In the genomic region with DNA sequence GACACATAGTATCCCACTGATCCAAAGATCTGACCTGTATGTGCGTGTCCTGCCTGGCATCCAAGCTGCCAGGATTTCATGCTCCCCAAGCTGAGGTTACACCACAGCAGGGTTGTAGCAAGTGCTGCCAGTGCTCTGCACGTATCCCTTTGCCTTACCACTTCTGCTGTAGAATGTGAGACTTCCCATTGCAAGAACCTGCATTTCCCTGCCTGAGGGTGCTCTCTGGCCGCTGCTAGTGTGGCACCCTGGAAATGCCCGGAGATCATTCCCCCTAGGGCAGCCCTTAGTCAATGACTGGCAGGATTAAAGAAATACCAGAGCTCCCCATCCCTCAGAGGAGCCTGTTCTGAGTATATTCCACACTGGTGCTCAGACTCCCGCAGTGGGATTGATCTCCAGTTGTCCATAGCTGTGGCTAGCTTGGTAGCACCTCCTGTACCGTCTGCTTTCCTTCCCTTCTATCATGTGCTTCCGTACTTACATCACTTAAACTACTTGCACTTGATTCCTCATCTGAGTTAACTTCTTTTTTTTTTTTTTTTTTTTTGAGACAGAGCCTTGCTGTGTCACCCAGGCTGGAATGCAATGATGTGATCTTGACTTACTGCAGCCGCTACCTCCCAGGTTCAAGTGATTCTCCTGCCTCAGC, we compare ENCODE assay signal across 17 cellular contexts.
DNase-seq lines count a peak whose midpoint lies in the region; ATAC-seq and TF ChIP-seq lines count a peak whose summit lies in the region.
"Had no signal": no experiment of that assay in that cellular context is flagged by ENCODE, and none has a peak within 500 bp of the region (broad histone marks: within the 10 kb centered on the region; RNA-seq: fewer than 3 reads in every experiment).

No MANE protein-coding gene starts in this region.

- no peak overlapping the region for H3K4me3 Mint-ChIP-seq in T-helper 17 cell
- H3K4me3 Mint-ChIP-seq: activated CD4-positive, alpha-beta memory T cell treated with anti-CD3 and anti-CD28 coated beads for 36 hours; activated T-helper 17 cell treated with anti-CD3 and anti-CD28 coated beads, Interleukin-2, amount 50 U/mL, for 72 hours; effector memory CD8-positive, alpha-beta T cell had no signal

- WGBS in smooth muscle cell (ENCODE audit: low lambda C conversion rate), result 72% methylated on average over 8 of the region's 8 CpGs

- ATAC-seq in T-helper 17 cell (no peak), GM19324 (IDR thresholded peaks at IDR 0.05; ENCODE audit: low FRiP score, unreplicated experiment) (no peak)
- ATAC-seq: activated T-helper 17 cell treated with anti-CD3 and anti-CD28 coated beads, Interleukin-2, amount 50 U/mL, for 72 hours; effector memory CD8-positive, alpha-beta T cell had no signal

- H3K36me3 ChIP-seq in kidney epithelial cell (ENCODE audit: control insufficient read depth, insufficient read depth, low read length) (no peaks in the 10 kb centered on the region), smooth muscle cell (ENCODE audit: low read depth) (no peaks in the 10 kb centered on the region)
- H3K36me3 ChIP-seq: heart left ventricle, thoracic aorta had no signal

- peak; percentile 53 for DNase-seq in NOMO-1 treated with DMSO at 0.1 percent for 48 hours (lab: John Stamatoyannopoulos, UW; ENCODE audit: unreplicated experiment)
- DNase-seq in NOMO-1 treated with dmso at 0.1 percent for 144 hours (lab: John Stamatoyannopoulos, UW; ENCODE audit: unreplicated experiment), result no peak
- no peak for DNase-seq in T-helper 17 cell
- peak; percentile 82 for DNase-seq in kidney epithelial cell (ENCODE audit: low read depth)
- no peak for DNase-seq in smooth muscle cell (lab: John Stamatoyannopoulos, UW; ENCODE audit: unreplicated experiment)
- no peak for DNase-seq in NCI-H510A treated with DMSO at 0.1 percent for 48 hours (lab: John Stamatoyannopoulos, UW)
- DNase-seq in anterior cingulate cortex (lab: John Stamatoyannopoulos, UW), result no peak
- DNase-seq: 8988T; activated CD4-positive, alpha-beta memory T cell treated with anti-CD3 and anti-CD28 coated beads for 36 hours; Caco-2; effector memory CD8-positive, alpha-beta T cell; heart left ventricle; NCI-H1417 had no signal

- no peaks in the 10 kb centered on the region for H3K79me2 ChIP-seq in smooth muscle cell (ENCODE audit: low read depth)

- H3K4me3 ChIP-seq in kidney epithelial cell (ENCODE audit: low read depth, low read length), result no peak overlapping the region
- no peak overlapping the region for H3K4me3 ChIP-seq in smooth muscle cell
- H3K4me3 ChIP-seq: heart left ventricle, lung, thoracic aorta had no signal

- H3K9ac ChIP-seq in smooth muscle cell (ENCODE audit: low read depth), result no peak overlapping the region

- peak overlapping the region; percentile 37 for H3K27ac Mint-ChIP-seq in T-helper 17 cell
- H3K27ac Mint-ChIP-seq: activated CD4-positive, alpha-beta memory T cell treated with anti-CD3 and anti-CD28 coated beads for 36 hours; activated T-helper 17 cell treated with anti-CD3 and anti-CD28 coated beads, Interleukin-2, amount 50 U/mL, for 72 hours; effector memory CD8-positive, alpha-beta T cell had no signal

- H3K4me2 ChIP-seq in smooth muscle cell, result no peak overlapping the region

- H3K27me3 Mint-ChIP-seq in T-helper 17 cell, result peaks cover 13% of the 10 kb centered on the region

- peak overlapping the region; percentile 33 for H3K27ac ChIP-seq in smooth muscle cell (ENCODE audit: low read depth)

- no peaks in the 10 kb centered on the region for H3K4me1 Mint-ChIP-seq in T-helper 17 cell
- H3K4me1 Mint-ChIP-seq: activated T-helper 17 cell treated with anti-CD3 and anti-CD28 coated beads, Interleukin-2, amount 50 U/mL, for 72 hours had no signal

- no peak for TF ChIP-seq CTCF in kidney epithelial cell (IDR thresholded peaks at IDR 0.05; ENCODE audit: insufficient read depth, low read length, poor library complexity, severe bottlenecking)
- TF ChIP-seq CTCF in smooth muscle cell (IDR thresholded peaks at IDR 0.05; ENCODE audit: borderline replicate concordance, insufficient read depth, poor library complexity, severe bottlenecking), result no peak

- peaks cover 9% of the 10 kb centered on the region for H3F3A ChIP-seq in smooth muscle cell (ENCODE audit: low read depth)

- H3K27me3 ChIP-seq in kidney epithelial cell (ENCODE audit: control insufficient read depth, insufficient read depth, low read length) (no peaks in the 10 kb centered on the region), smooth muscle cell (ENCODE audit: low read depth) (no peaks in the 10 kb centered on the region)
- H3K27me3 ChIP-seq: heart left ventricle had no signal

- H3K36me3 Mint-ChIP-seq in T-helper 17 cell (ENCODE audit: low read depth), result no peaks in the 10 kb centered on the region
- H3K36me3 Mint-ChIP-seq: activated CD4-positive, alpha-beta memory T cell treated with anti-CD3 and anti-CD28 coated beads for 36 hours had no signal

- H3K4me1 ChIP-seq in smooth muscle cell (ENCODE audit: low read depth), result peaks cover 11% of the 10 kb centered on the region

- H2AFZ ChIP-seq in smooth muscle cell (ENCODE audit: low read depth), result no peak overlapping the region

- H3K9me3 ChIP-seq in T-helper 17 cell (ENCODE audit: control insufficient read depth, low read length, poor library complexity, severe bottlenecking), result no peaks in the 10 kb centered on the region
- H3K9me3 ChIP-seq in smooth muscle cell (replicated peaks; ENCODE audit: low read depth), result no peaks in the 10 kb centered on the region
- H3K9me3 ChIP-seq: Caco-2, heart left ventricle, thoracic aorta had no signal

- no peaks in the 10 kb centered on the region for H4K20me1 ChIP-seq in smooth muscle cell (ENCODE audit: low read depth)

Comparison
In these comparisons a context has a peak if more than half of its experiments do, and no peak if none do; other contexts are left out.
1. DNase-seq: peak in NOMO-1 treated with DMSO at 0.1 percent for 48 hours (single experiment) and kidney epithelial cell (single experiment); none in NOMO-1 treated with dmso at 0.1 percent for 144 hours (single experiment), T-helper 17 cell (0 of 3), smooth muscle cell (single experiment), NCI-H510A treated with DMSO at 0.1 percent for 48 hours (single experiment) and anterior cingulate cortex (0 of 58).